In genomic region chr11:44726278-44727113, GRCh38 we compare ENCODE assay signal across 1 cellular context.
TF ChIP-seq lines count a peak whose summit lies in the region.

A gene with protein sequence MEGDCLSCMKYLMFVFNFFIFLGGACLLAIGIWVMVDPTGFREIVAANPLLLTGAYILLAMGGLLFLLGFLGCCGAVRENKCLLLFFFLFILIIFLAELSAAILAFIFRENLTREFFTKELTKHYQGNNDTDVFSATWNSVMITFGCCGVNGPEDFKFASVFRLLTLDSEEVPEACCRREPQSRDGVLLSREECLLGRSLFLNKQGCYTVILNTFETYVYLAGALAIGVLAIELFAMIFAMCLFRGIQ (plus strand): TSS chr11:44726962. CDS start chr11:44906417, 179,455 bp downstream.

TF ChIP-seq in H1, 55 proteins besides CTCF, POLR2A, EP300 and RAD21 (continued from another document):
- TF ChIP-seq, protein P1, sequence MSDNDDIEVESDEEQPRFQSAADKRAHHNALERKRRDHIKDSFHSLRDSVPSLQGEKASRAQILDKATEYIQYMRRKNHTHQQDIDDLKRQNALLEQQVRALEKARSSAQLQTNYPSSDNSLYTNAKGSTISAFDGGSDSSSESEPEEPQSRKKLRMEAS (IDR thresholded peaks at IDR 0.05): no peak
- 0 out of 4 replicates have a peak, but pooled peaks have one; percentile 37 to 49 for TF ChIP-seq HDAC2 (IDR thresholded peaks at IDR 0.05; ENCODE audit: borderline replicate concordance in 1 of 2, low read depth in 2 of 2, low read length in 2 of 2)
- peak; percentile 19 for TF ChIP-seq NANOG (IDR thresholded peaks at IDR 0.05; ENCODE audit: insufficient read depth, low read depth, low read length, poor library complexity, severe bottlenecking)
- peak; percentile 75 for TF ChIP-seq KDM1A (IDR thresholded peaks at IDR 0.05; ENCODE audit: borderline replicate concordance, low read length)
- peak; percentile 46 for TF ChIP-seq CTBP2 (IDR thresholded peaks at IDR 0.05; ENCODE audit: borderline replicate concordance, insufficient read depth, insufficient read length, low read length)
- no peak for TF ChIP-seq GABPA (IDR thresholded peaks at IDR 0.05; ENCODE audit: borderline replicate concordance, insufficient read depth, low read length)
- peak; percentile 65 for TF ChIP-seq ASH2L (IDR thresholded peaks at IDR 0.05; ENCODE audit: low read length)
- TF ChIP-seq EZH2 (IDR thresholded peaks at IDR 0.05; ENCODE audit: low read depth, low read length, severe bottlenecking): peak; percentile 12
- TF ChIP-seq SRF (IDR thresholded peaks at IDR 0.05; ENCODE audit: low read depth, low read length): peak; percentile 17; the same call in 1 of the 2 replicates
- TF ChIP-seq TAF7 (optimal IDR thresholded peaks at IDR 0.05; ENCODE audit: borderline replicate concordance, low read depth, low read length): peak; percentile 26
- TF ChIP-seq SAP30 (IDR thresholded peaks at IDR 0.05; ENCODE audit: insufficient read depth, insufficient replicate concordance, low read length): peak; percentile 83
- TF ChIP-seq SP4 (IDR thresholded peaks at IDR 0.05; ENCODE audit: low read length): no peak
- TF ChIP-seq PHF8 (conservative IDR thresholded peaks at IDR 0.05; ENCODE audit: low read depth, low read length): peak; percentile 22; the same call in 1 of the 2 replicates
